Comparison of ENCODE assay signal across 2 cellular contexts in the genomic region with DNA sequence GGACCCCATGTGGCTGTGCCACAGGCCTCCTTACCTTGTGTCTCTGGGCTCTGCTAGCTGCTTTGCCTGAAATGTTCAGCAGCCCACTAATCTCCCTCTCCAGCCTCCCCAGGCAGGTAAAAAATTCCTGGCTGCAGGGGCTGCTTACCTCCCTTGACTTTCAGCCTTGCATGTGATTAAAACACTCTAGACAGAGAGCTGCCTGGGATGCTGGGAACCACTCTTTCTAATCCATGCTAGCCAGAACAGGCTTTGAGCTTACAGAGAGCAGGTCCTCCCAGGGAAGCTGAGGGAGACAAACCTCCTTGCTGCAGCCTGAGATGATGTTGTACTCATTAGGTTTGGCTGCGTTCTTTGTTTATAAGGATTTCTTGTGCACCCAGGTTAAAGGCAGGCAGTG.
TF ChIP-seq lines count a peak whose summit lies in the region.

No MANE protein-coding gene starts in this region.

TF ChIP-seq in A549, 52 proteins besides CTCF, POLR2A, EP300 and RAD21:
- no peak for TF ChIP-seq NPAS2 (CRISPR knock-in tag; IDR thresholded peaks at IDR 0.05; ENCODE audit: borderline replicate concordance)
- no peak for TF ChIP-seq REST (IDR thresholded peaks at IDR 0.05)
- no peak for TF ChIP-seq HMGXB4 (CRISPR knock-in tag; IDR thresholded peaks at IDR 0.05; ENCODE audit: borderline replicate concordance)
- TF ChIP-seq CHD2 (IDR thresholded peaks at IDR 0.05; ENCODE audit: low read length, partially characterized antibody), result no peak
- TF ChIP-seq RNF2 (IDR thresholded peaks at IDR 0.05; ENCODE audit: borderline replicate concordance, low read depth), result no peak
- TF ChIP-seq, protein P1, sequence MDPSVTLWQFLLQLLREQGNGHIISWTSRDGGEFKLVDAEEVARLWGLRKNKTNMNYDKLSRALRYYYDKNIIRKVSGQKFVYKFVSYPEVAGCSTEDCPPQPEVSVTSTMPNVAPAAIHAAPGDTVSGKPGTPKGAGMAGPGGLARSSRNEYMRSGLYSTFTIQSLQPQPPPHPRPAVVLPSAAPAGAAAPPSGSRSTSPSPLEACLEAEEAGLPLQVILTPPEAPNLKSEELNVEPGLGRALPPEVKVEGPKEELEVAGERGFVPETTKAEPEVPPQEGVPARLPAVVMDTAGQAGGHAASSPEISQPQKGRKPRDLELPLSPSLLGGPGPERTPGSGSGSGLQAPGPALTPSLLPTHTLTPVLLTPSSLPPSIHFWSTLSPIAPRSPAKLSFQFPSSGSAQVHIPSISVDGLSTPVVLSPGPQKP (IDR thresholded peaks at IDR 0.05; ENCODE audit: low read depth, low read length), result no peak
- no peak for TF ChIP-seq RCOR1 (IDR thresholded peaks at IDR 0.05; ENCODE audit: low read depth, low read length)
- TF ChIP-seq JUNB (IDR thresholded peaks at IDR 0.05), result no peak
- no peak for TF ChIP-seq CBX8 (IDR thresholded peaks at IDR 0.05)
- TF ChIP-seq E2F6 (IDR thresholded peaks at IDR 0.05; ENCODE audit: borderline replicate concordance, low read depth), result no peak
- TF ChIP-seq TFCP2L1 (CRISPR knock-in tag; IDR thresholded peaks at IDR 0.05), result no peak
- TF ChIP-seq PBX3 (IDR thresholded peaks at IDR 0.05), result no peak
- no peak for TF ChIP-seq ATOH8 (CRISPR knock-in tag; IDR thresholded peaks at IDR 0.05; ENCODE audit: low read depth)
- no peak for TF ChIP-seq ESRRA (IDR thresholded peaks at IDR 0.05; ENCODE audit: borderline replicate concordance, low read length)
- no peak for TF ChIP-seq HDAC2 (IDR thresholded peaks at IDR 0.05)
- TF ChIP-seq ZC3H11A (IDR thresholded peaks at IDR 0.05), result no peak
- no peak for TF ChIP-seq MAZ (IDR thresholded peaks at IDR 0.05; ENCODE audit: borderline replicate concordance, low read depth, low read length)
- no peak for TF ChIP-seq NFE2L2 (conservative IDR thresholded peaks at IDR 0.05; ENCODE audit: low read length)
- TF ChIP-seq SMC3 (IDR thresholded peaks at IDR 0.05), result no peak

TF ChIP-seq in WTC11, 78 proteins besides CTCF, POLR2A, EP300 and RAD21:
- TF ChIP-seq ETV6 (CRISPR knock-in tag; IDR thresholded peaks at IDR 0.05), result no peak
- TF ChIP-seq ELF4 (CRISPR knock-in tag; IDR thresholded peaks at IDR 0.05; ENCODE audit: low read depth), result no peak
- no peak for TF ChIP-seq ZNF396 (CRISPR knock-in tag; IDR thresholded peaks at IDR 0.05; ENCODE audit: borderline replicate concordance)
- no peak for TF ChIP-seq RORB (CRISPR knock-in tag; IDR thresholded peaks at IDR 0.05)
- TF ChIP-seq ZSCAN18 (CRISPR knock-in tag; IDR thresholded peaks at IDR 0.05), result no peak
- TF ChIP-seq HMGXB4 (CRISPR knock-in tag; IDR thresholded peaks at IDR 0.05), result no peak
- no peak for TF ChIP-seq ATF3 (CRISPR knock-in tag; conservative IDR thresholded peaks at IDR 0.05)
- TF ChIP-seq SMAD3 (CRISPR knock-in tag; IDR thresholded peaks at IDR 0.05; ENCODE audit: borderline replicate concordance), result no peak
- no peak for TF ChIP-seq ZNF425 (CRISPR knock-in tag; conservative IDR thresholded peaks at IDR 0.05)
- TF ChIP-seq ZNF317 (CRISPR knock-in tag; IDR thresholded peaks at IDR 0.05; ENCODE audit: borderline replicate concordance, low read depth), result no peak
- TF ChIP-seq ATF2 (CRISPR knock-in tag; IDR thresholded peaks at IDR 0.05; ENCODE audit: borderline replicate concordance, low read depth), result no peak
- TF ChIP-seq, protein P2, sequence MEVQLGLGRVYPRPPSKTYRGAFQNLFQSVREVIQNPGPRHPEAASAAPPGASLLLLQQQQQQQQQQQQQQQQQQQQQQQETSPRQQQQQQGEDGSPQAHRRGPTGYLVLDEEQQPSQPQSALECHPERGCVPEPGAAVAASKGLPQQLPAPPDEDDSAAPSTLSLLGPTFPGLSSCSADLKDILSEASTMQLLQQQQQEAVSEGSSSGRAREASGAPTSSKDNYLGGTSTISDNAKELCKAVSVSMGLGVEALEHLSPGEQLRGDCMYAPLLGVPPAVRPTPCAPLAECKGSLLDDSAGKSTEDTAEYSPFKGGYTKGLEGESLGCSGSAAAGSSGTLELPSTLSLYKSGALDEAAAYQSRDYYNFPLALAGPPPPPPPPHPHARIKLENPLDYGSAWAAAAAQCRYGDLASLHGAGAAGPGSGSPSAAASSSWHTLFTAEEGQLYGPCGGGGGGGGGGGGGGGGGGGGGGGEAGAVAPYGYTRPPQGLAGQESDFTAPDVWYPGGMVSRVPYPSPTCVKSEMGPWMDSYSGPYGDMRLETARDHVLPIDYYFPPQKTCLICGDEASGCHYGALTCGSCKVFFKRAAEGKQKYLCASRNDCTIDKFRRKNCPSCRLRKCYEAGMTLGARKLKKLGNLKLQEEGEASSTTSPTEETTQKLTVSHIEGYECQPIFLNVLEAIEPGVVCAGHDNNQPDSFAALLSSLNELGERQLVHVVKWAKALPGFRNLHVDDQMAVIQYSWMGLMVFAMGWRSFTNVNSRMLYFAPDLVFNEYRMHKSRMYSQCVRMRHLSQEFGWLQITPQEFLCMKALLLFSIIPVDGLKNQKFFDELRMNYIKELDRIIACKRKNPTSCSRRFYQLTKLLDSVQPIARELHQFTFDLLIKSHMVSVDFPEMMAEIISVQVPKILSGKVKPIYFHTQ (CRISPR knock-in tag; IDR thresholded peaks at IDR 0.05), result no peak
- TF ChIP-seq ZNF219 (CRISPR knock-in tag; IDR thresholded peaks at IDR 0.05; ENCODE audit: borderline replicate concordance), result no peak
TF ChIP-seq in WTC11: peak in this region for 0.
